In the genomic region with DNA sequence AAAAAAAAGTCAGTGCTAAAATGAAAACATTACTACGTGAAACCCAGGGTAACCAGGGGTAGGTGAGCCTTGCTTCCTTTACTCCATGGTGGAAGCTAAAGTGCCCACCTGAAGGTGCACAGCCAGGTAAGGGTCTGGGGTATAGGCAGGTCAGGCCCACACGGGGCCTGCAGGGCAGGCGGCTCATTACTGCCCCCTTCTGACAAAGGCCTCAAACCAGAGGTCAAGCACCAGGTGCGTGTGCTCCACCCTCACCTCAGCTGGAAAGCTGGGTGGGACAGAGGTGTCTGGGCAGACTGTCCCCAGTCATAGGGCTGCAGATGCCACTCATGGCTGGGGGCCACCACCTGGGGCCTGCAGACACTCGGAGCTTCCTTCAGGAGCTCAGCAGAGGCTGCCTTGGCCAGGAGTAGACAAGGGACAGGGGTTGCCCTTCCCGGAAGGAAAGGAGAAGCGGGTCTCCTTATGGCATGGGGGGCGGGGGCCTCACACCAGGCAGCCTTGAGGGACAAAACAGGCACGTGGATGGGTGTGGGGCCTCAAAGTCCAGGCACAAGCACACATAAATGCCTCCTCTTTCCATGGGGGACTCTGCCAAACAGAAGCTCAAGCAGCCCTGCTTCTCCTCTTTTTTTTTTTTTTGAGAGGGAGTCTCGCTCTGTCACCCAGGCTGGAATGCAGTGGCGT, we compare ENCODE assay signal across 10 cellular contexts. TPM values are rescaled to one million over a fixed set of nuclear protein-coding genes. Genes with fewer than 3 reads are reported as not detected.
A peak's percentile ranks its signal among the peaks of the same experiment; 100 is the strongest.
DNase-seq lines count a peak whose midpoint lies in the region; ATAC-seq, FAIRE-seq and TF ChIP-seq lines count a peak whose summit lies in the region.
"Had no signal": no experiment of that assay in that cellular context is flagged by ENCODE, and none has a peak within 500 bp of the region (broad histone marks: within the 10 kb centered on the region; RNA-seq: fewer than 3 reads in every experiment).

No MANE protein-coding gene starts in this region.

- H3K79me2 ChIP-seq in SK-N-SH (ENCODE audit: insufficient read depth): peaks cover 62% of the 10 kb centered on the region; the same call in 1 of the 2 replicates
- H3K79me2 ChIP-seq in H1 (ENCODE audit: control insufficient read depth in 1 of 2, insufficient read depth in 2 of 2, low read length in 2 of 2): peaks cover 0 to 44% of the 10 kb centered on the region in 2 experiments; a peak in 3 of 4 replicates

- H3K4me3 ChIP-seq in SK-N-SH (ENCODE audit: low read depth in 2 of 2, low read length in 1 of 2) (no peak overlapping the region; a peak in 1 of 4 replicates), H1 (ENCODE audit: extremely low read depth in 1 of 4, insufficient read depth in 2 of 4, low read depth in 3 of 4, low read length in 4 of 4) (no peak overlapping the region), skin epidermis (no peak overlapping the region)
- H3K4me3 ChIP-seq: psoas muscle had no signal

- no peaks in the 10 kb centered on the region for H3K23me2 ChIP-seq in H1 (ENCODE audit: low read depth, low read length)

- CTCF ChIA-PET in SK-N-SH (lab: Yijun Ruan, JAX): interaction anchor here (0.6 to 11.1 kb wide), 23 partner anchors 10 to 118 kb away, joined by 3 to 123 read pairs (median 5); no protein-coding TSS in a partner anchor
- CTCF ChIA-PET in H1 (lab: Charles Lee; ENCODE audit: partially characterized antibody): interaction anchor here (0.6 to 34.3 kb wide), 22 partner anchors 8 to 799 kb away, joined by 3 to 1769 read pairs (median 5); partner anchors contain the start of genes ACOT7, GPR153, HES2 and HES3

- no peak overlapping the region for H2BK12ac ChIP-seq in H1 (ENCODE audit: low read depth, low read length)

- peaks cover 4% of the 10 kb centered on the region for H3F3A ChIP-seq in SK-N-SH (replicated peaks; ENCODE audit: insufficient read depth)

- TF ChIP-seq CTCF in SK-N-SH (IDR thresholded peaks at IDR 0.05) (peak; percentile 37), LNCAP (IDR thresholded peaks at IDR 0.05) (peak; percentile 40; the same call in 1 of the 2 replicates), H1 (IDR thresholded peaks at IDR 0.05; ENCODE audit: control extremely low read depth in 1 of 3, insufficient read depth in 1 of 3, low read depth in 1 of 3, low read length in 3 of 3) (peak in 2 of 3 experiments; percentile 84 to 91; a peak in 3 of 4 replicates)

- peak overlapping the region in 1 of 2 experiments; percentile 57; a peak in 1 of 4 replicates for H3K27ac ChIP-seq in SK-N-SH (ENCODE audit: low read depth in 2 of 2, low read length in 1 of 2)
- no peak overlapping the region for H3K27ac ChIP-seq in H1 (ENCODE audit: low read depth, low read length)
- H3K27ac ChIP-seq in skin epidermis: peak overlapping the region in 13 of 21 experiments; percentile 4 to 94 (median 79)
- H3K27ac ChIP-seq: psoas muscle had no signal

- no peak overlapping the region for H2BK5ac ChIP-seq in H1 (ENCODE audit: low read depth, low read length)

- no peak overlapping the region for H2BK15ac ChIP-seq in H1 (ENCODE audit: low read length)

- ATAC-seq in SK-N-SH treated with all-trans-retinoic acid at 6 μM for 48 hours: no peak
- ATAC-seq in GM19455 (IDR thresholded peaks at IDR 0.05; ENCODE audit: unreplicated experiment): no peak
- no peak for ATAC-seq in HG03521 (IDR thresholded peaks at IDR 0.05; ENCODE audit: unreplicated experiment)
- ATAC-seq: psoas muscle had no signal

- H3K14ac ChIP-seq in H1 (ENCODE audit: insufficient read length): no peak overlapping the region

- no peak for DNase-seq in SK-N-SH
- peak in 1 of 2 experiments; percentile 75 for DNase-seq in H1 (ENCODE audit: low read depth in 1 of 2, low spot score in 2 of 2)
- no peak for DNase-seq in A172 (ENCODE audit: low spot score)
- DNase-seq: psoas muscle had no signal

- no peaks in the 10 kb centered on the region for H3K27me3 ChIP-seq in SK-N-SH (ENCODE audit: insufficient read depth)
- H3K27me3 ChIP-seq in H1 (replicated peaks in 1 of 4; ENCODE audit: control insufficient read depth in 3 of 4, extremely low read depth in 1 of 4, insufficient read depth in 3 of 4, low read length in 3 of 4): no peaks in the 10 kb centered on the region

- H2AFZ ChIP-seq in SK-N-SH (ENCODE audit: low read depth): no peak overlapping the region
- H2AFZ ChIP-seq in H1 (ENCODE audit: low read length): no peak overlapping the region

- no peak overlapping the region for H2BK120ac ChIP-seq in H1 (replicated peaks; ENCODE audit: low read depth, low read length)

- no peak overlapping the region for H3K18ac ChIP-seq in H1 (ENCODE audit: extremely low read depth, low read length)

- no peak for TF ChIP-seq EP300 in SK-N-SH (IDR thresholded peaks at IDR 0.05; ENCODE audit: borderline replicate concordance in 1 of 2, low read depth in 1 of 2, low read length in 1 of 2)
- no peak for TF ChIP-seq EP300 in H1 (IDR thresholded peaks at IDR 0.05; ENCODE audit: borderline replicate concordance in 1 of 2, low read depth in 2 of 2, low read length in 2 of 2)

- H3K9me2 ChIP-seq in SK-N-SH: no peaks in the 10 kb centered on the region

- 92% methylated on average over 5 of the region's 11 CpGs for WGBS in SK-N-SH (ENCODE audit: low lambda C conversion rate)
- 66% methylated on average over 8 of the region's 11 CpGs; no CpG with 5 or more reads in 1 of the 2 experiments for WGBS in H1 (ENCODE audit: extremely low coverage in 1 of 2, insufficient coverage in 1 of 2, insufficient read length in 1 of 2, insufficient replicate concordance in 2 of 2, low coverage in 1 of 2, low lambda C conversion rate in 2 of 2, missing lambda C conversion rate in 1 of 2), 2 experiments

- no peak overlapping the region for H2BK20ac ChIP-seq in H1 (ENCODE audit: low read length)

- H3K4me1 ChIP-seq in SK-N-SH (ENCODE audit: control insufficient read depth in 1 of 2, insufficient read depth in 2 of 2, low read depth in 1 of 2, low read length in 1 of 2) (peaks cover 10 to 75% of the 10 kb centered on the region in 2 experiments), H1 (replicated peaks in 1 of 4; ENCODE audit: control insufficient read depth in 3 of 4, insufficient read depth in 4 of 4, low read length in 3 of 4) (peaks cover 3 to 27% (median 14%) of the 10 kb centered on the region in 4 experiments)

- H4K20me1 ChIP-seq in SK-N-SH (ENCODE audit: insufficient read depth): 0 out of 2 replicates have a peak, but pooled peaks cover 16% of the 10 kb centered on the region
- peaks cover 5 to 24% of the 10 kb centered on the region in 2 experiments for H4K20me1 ChIP-seq in H1 (replicated peaks in 1 of 2; ENCODE audit: control insufficient read depth in 1 of 2, insufficient read depth in 2 of 2, low read length in 2 of 2)

- no peak overlapping the region for H4K91ac ChIP-seq in H1 (replicated peaks; ENCODE audit: insufficient read length, low read length)

- H3K79me1 ChIP-seq in H1 (ENCODE audit: low read depth, low read length): peaks cover 20% of the 10 kb centered on the region

- H3K56ac ChIP-seq in H1 (replicated peaks; ENCODE audit: insufficient read length, low read depth, low read length): no peak overlapping the region

- H3K9me3 ChIP-seq in SK-N-SH: no peaks in the 10 kb centered on the region
- no peaks in the 10 kb centered on the region for H3K9me3 ChIP-seq in H1 (ENCODE audit: insufficient read depth in 2 of 2, low read depth in 1 of 2, low read length in 1 of 2)
- H3K9me3 ChIP-seq: psoas muscle had no signal

- no peak for FAIRE-seq in H1 (lab: Jason Lieb, UNC)
- FAIRE-seq: A204.1 had no signal

- no peak overlapping the region; the same call in 1 of the 2 replicates for H4K8ac ChIP-seq in H1 (ENCODE audit: extremely low read depth, insufficient read depth, low read length)

- H3K23ac ChIP-seq in H1 (ENCODE audit: insufficient read length): no peak overlapping the region

- H3K9ac ChIP-seq in SK-N-SH (no peak overlapping the region), H1 (replicated peaks in 1 of 4; ENCODE audit: extremely low read depth in 1 of 4, low read depth in 3 of 4, low read length in 3 of 4) (no peak overlapping the region; a peak in 1 of 7 replicates)

- H2AK5ac ChIP-seq in H1 (ENCODE audit: low read depth, low read length): no peak overlapping the region

- H3K36me3 ChIP-seq in SK-N-SH (replicated peaks in 1 of 2; ENCODE audit: control insufficient read depth in 1 of 2, insufficient read depth in 2 of 2, low read length in 1 of 2) (no peaks in the 10 kb centered on the region), H1 (ENCODE audit: control insufficient read depth in 2 of 4, insufficient read depth in 4 of 4, low read length in 3 of 4) (no peaks in the 10 kb centered on the region)

- POLR2A ChIA-PET in SK-N-SH (lab: Yijun Ruan, JAX) (interaction anchor here (1.2 kb wide), 1 partner anchor 8 kb away, joined by 3 read pairs; no protein-coding TSS in a partner anchor), H1 (lab: Charles Lee; ENCODE audit: partially characterized antibody) (interaction anchor here (0.6 to 2.0 kb wide), 9 partner anchors 29 to 245 kb away, joined by 3 to 9 read pairs (median 4); partner anchors contain the start of genes ACOT7 and KLHL21)

- TF ChIP-seq RAD21 in SK-N-SH (IDR thresholded peaks at IDR 0.05; ENCODE audit: low read length) (no peak), H1 (IDR thresholded peaks at IDR 0.05 in 1 of 2, conservative IDR thresholded peaks at IDR 0.05 in 1 of 2; ENCODE audit: low read depth in 2 of 2, low read length in 2 of 2) (peak; percentile 36 to 58; a peak in 3 of 4 replicates)

- H3K4me2 ChIP-seq in SK-N-SH (no peak overlapping the region), H1 (ENCODE audit: insufficient read depth in 1 of 2, low read depth in 2 of 2, low read length in 2 of 2) (no peak overlapping the region)

- no peak overlapping the region for H3K4ac ChIP-seq in H1 (replicated peaks; ENCODE audit: insufficient read length, low read depth, low read length)

- no peak for TF ChIP-seq POLR2A in H1 (IDR thresholded peaks at IDR 0.05; ENCODE audit: control extremely low read depth in 1 of 2, low read depth in 2 of 2, low read length in 2 of 2)

- no peak overlapping the region for H4K5ac ChIP-seq in H1 (ENCODE audit: insufficient read length, low read depth, low read length)

TF ChIP-seq in SK-N-SH treated with all-trans-retinoic acid at 6 μM for 48 hours, 23 proteins besides CTCF, POLR2A, EP300 and RAD21 (continues in another document):
- no peak for TF ChIP-seq PPARA (CRISPR knock-in tag; IDR thresholded peaks at IDR 0.05; ENCODE audit: borderline replicate concordance)

RNA-seq across cellular contexts. Expression of gene ACOT7, which starts 36.2 kb away (rescaled TPM):
- 225 and 289 TPM in 2 replicates for polyA plus RNA-seq in SK-N-SH (2012; rRNA removed)
- polyA plus RNA-seq in SK-N-SH (2012; cell fraction: cytosol; rRNA removed): 134 and 197 TPM in 2 replicates
- 168 and 199 TPM in 2 replicates for polyA plus RNA-seq in SK-N-SH (2012; cell fraction: nucleus; rRNA removed)
- 150 and 151 TPM in 2 replicates for total RNA-seq in H1 (2021; fragmentation: NEBNext Ultra II Directional; extraction: Animal tissue kit (Norgen Biotek cat#: 25700))
- 214 and 263 TPM in 2 replicates for polyA plus RNA-seq in H1 (2011; rRNA removed)
- polyA plus RNA-seq in H1 (2011; cell fraction: cytosol; rRNA removed): 194 TPM
- 168 TPM for polyA plus RNA-seq in H1 (2011; cell fraction: nucleus; rRNA removed)
- polyA plus RNA-seq in H1 (2012, experiment 1 of 2): 126 to 192 TPM (median 179 TPM) in 4 replicates
- polyA plus RNA-seq in H1 (2012, experiment 2 of 2): 213 TPM
- polyA plus RNA-seq in H1 (2013, experiment 1 of 2): 128 TPM
- polyA plus RNA-seq in H1 (2013, experiment 2 of 2): 131 TPM
- 103 and 119 TPM in 2 replicates for polyA minus RNA-seq in H1 (2011; rRNA and poly(A)+ RNA removed)
- 58.6 TPM for polyA minus RNA-seq in H1 (2011; cell fraction: cytosol; rRNA and poly(A)+ RNA removed)
- polyA minus RNA-seq in H1 (2011; cell fraction: nucleus; rRNA and poly(A)+ RNA removed): 43.6 TPM
- total RNA-seq in A172 (2014; rRNA removed; shearing (Covaris generic)): 44.2 and 55.3 TPM in 2 replicates

Comparison
In these comparisons a context has a peak if more than half of its experiments do, and no peak if none do; other contexts are left out.
1. CTCF ChIP-seq: peak in every context shown above with its lines; median percentile 88 in H1; 40 in LNCAP; 37 in SK-N-SH.
2. Of the 17 proteins assayed by ChIP-seq in both H1 and SK-N-SH: peak only in H1: GABPA and RAD21; only in SK-N-SH: none; in both: CTCF; in neither: 14.